In genomic region chr4:25299476-25300203, GRCh38 we compare ENCODE assay signal across 16 cellular contexts. TPM values are rescaled to one million over a fixed set of nuclear protein-coding genes. Genes with fewer than 3 reads are reported as not detected.
A peak's percentile ranks its signal among the peaks of the same experiment; 100 is the strongest.
DNase-seq lines count a peak whose midpoint lies in the region; ATAC-seq and TF ChIP-seq lines count a peak whose summit lies in the region.
"Had no signal": no experiment of that assay in that cellular context is flagged by ENCODE, and none has a peak within 500 bp of the region (broad histone marks: within the 10 kb centered on the region; RNA-seq: fewer than 3 reads in every experiment).

No MANE protein-coding gene starts in this region.

- H3K27me3 ChIP-seq in GM23338 (ENCODE audit: insufficient read depth): no peaks in the 10 kb centered on the region
- no peaks in the 10 kb centered on the region for H3K27me3 ChIP-seq in hepatocyte
- no peaks in the 10 kb centered on the region for H3K27me3 ChIP-seq in prostate gland (replicated peaks; ENCODE audit: insufficient read depth)
- H3K27me3 ChIP-seq in naive thymus-derived CD4-positive, alpha-beta T cell (ENCODE audit: control insufficient read depth in 2 of 2, insufficient read depth in 2 of 2, low read length in 2 of 2): no peaks in the 10 kb centered on the region
- H3K27me3 ChIP-seq: BLaER1 treated with 17β-estradiol and CSF1 and Interleukin-3, amounts not matched to agents 10 nM and 100 nM; right lobe of liver had no signal

- H3K4me1 Mint-ChIP-seq in GM23338: peaks cover 9% of the 10 kb centered on the region; the same call in 2 of the 3 replicates
- H3K4me1 Mint-ChIP-seq in naive thymus-derived CD4-positive, alpha-beta T cell: no peaks in the 10 kb centered on the region
- H3K4me1 Mint-ChIP-seq in naive thymus-derived CD8-positive, alpha-beta T cell: peaks cover 0 to 2% (median 0%) of the 10 kb centered on the region in 4 donors
- H3K4me1 Mint-ChIP-seq: natural killer cell had no signal

- peak; percentile 89 for ATAC-seq in GM23338
- no peak for ATAC-seq in GM19452 (IDR thresholded peaks at IDR 0.05; ENCODE audit: unreplicated experiment)
- ATAC-seq in naive thymus-derived CD4-positive, alpha-beta T cell: no peak
- no peak for ATAC-seq in naive thymus-derived CD8-positive, alpha-beta T cell
- ATAC-seq: natural killer cell had no signal

- H3F3A ChIP-seq in GM23338 (replicated peaks; ENCODE audit: low read depth): no peaks in the 10 kb centered on the region

- WGBS in hepatocyte (ENCODE audit: low lambda C conversion rate, missing lambda C conversion rate): 24% methylated on average over 10 of the region's 10 CpGs
- 23% methylated on average over 10 of the region's 10 CpGs for WGBS in prostate gland

- H3K27me3 Mint-ChIP-seq in GM23338 (ENCODE audit: insufficient read depth, low read depth, poor library complexity): no peaks in the 10 kb centered on the region
- H3K27me3 Mint-ChIP-seq in naive thymus-derived CD4-positive, alpha-beta T cell: peaks cover 7 to 26% (median 9%) of the 10 kb centered on the region in 5 donors
- H3K27me3 Mint-ChIP-seq in naive thymus-derived CD8-positive, alpha-beta T cell: peaks cover 1 to 11% (median 5%) of the 10 kb centered on the region in 5 donors

- H3K79me2 ChIP-seq in GM23338 (replicated peaks; ENCODE audit: insufficient read depth) (no peaks in the 10 kb centered on the region), hepatocyte (no peaks in the 10 kb centered on the region)

- H3K4me3 ChIP-seq in GM23338 (no peak overlapping the region), hepatocyte (no peak overlapping the region), prostate gland (peak overlapping the region; percentile 11 to 29)
- H3K4me3 ChIP-seq in naive thymus-derived CD4-positive, alpha-beta T cell (ENCODE audit: low read length): no peak overlapping the region
- H3K4me3 ChIP-seq: BLaER1 treated with 17β-estradiol and CSF1 and Interleukin-3, amounts not matched to agents 10 nM and 100 nM; right lobe of liver had no signal

- POLR2A ChIA-PET in naive thymus-derived CD4-positive, alpha-beta T cell (lab: Charles Lee): interaction anchor here (0.5 kb wide), 1 partner anchor 68 kb away, joined by 3 read pairs; no protein-coding TSS in a partner anchor
- POLR2A ChIA-PET in naive thymus-derived CD8-positive, alpha-beta T cell (lab: Charles Lee): interaction anchor here (0.7 kb wide), 1 partner anchor 13 kb away, joined by 3 read pairs; the partner anchor contains the start of gene ZCCHC4

- H3K36me3 ChIP-seq in GM23338 (ENCODE audit: insufficient read depth): no peaks in the 10 kb centered on the region
- H3K36me3 ChIP-seq in hepatocyte (replicated peaks; ENCODE audit: insufficient read depth, low read depth): no peaks in the 10 kb centered on the region
- H3K36me3 ChIP-seq in prostate gland: no peaks in the 10 kb centered on the region
- H3K36me3 ChIP-seq in naive thymus-derived CD4-positive, alpha-beta T cell (ENCODE audit: control insufficient read depth in 2 of 3, insufficient read depth in 3 of 3, low read length in 3 of 3): no peaks in the 10 kb centered on the region
- H3K36me3 ChIP-seq: BLaER1 treated with 17β-estradiol and CSF1 and Interleukin-3, amounts not matched to agents 10 nM and 100 nM; right lobe of liver had no signal

- H3K4me2 ChIP-seq in GM23338 (no peak overlapping the region), hepatocyte (peak overlapping the region; percentile 50)
- H3K4me2 ChIP-seq: BLaER1 treated with 17β-estradiol and CSF1 and Interleukin-3, amounts not matched to agents 10 nM and 100 nM; SK-N-SH had no signal

- H3K27ac ChIP-seq in GM23338 (ENCODE audit: low read depth) (no peak overlapping the region), hepatocyte (peak overlapping the region; percentile 60), prostate gland (peak overlapping the region; percentile 74 to 78)
- H3K27ac ChIP-seq in naive thymus-derived CD4-positive, alpha-beta T cell (ENCODE audit: low read depth, low read length): no peak overlapping the region
- H3K27ac ChIP-seq: BLaER1 treated with 17β-estradiol and CSF1 and Interleukin-3, amounts not matched to agents 10 nM and 100 nM; right lobe of liver had no signal

- TF ChIP-seq POLR2A in prostate gland (IDR thresholded peaks at IDR 0.05): no peak

- no peak overlapping the region for H3K27ac Mint-ChIP-seq in GM23338
- H3K27ac Mint-ChIP-seq in naive thymus-derived CD4-positive, alpha-beta T cell: no peak overlapping the region
- no peak overlapping the region for H3K27ac Mint-ChIP-seq in naive thymus-derived CD8-positive, alpha-beta T cell
- H3K27ac Mint-ChIP-seq: natural killer cell; stimulated activated naive CD8-positive, alpha-beta T cell treated with anti-CD3 and anti-CD28 coated beads, Interleukin-15, Interleukin-2, amounts not matched to agents 100 ng/mL and 50 ng/mL, for 24 hours had no signal

- H4K20me1 ChIP-seq in GM23338 (replicated peaks; ENCODE audit: insufficient read depth) (no peaks in the 10 kb centered on the region), hepatocyte (ENCODE audit: insufficient read depth, poor library complexity, severe bottlenecking) (no peaks in the 10 kb centered on the region)
- H4K20me1 ChIP-seq: BLaER1 treated with 17β-estradiol and CSF1 and Interleukin-3, amounts not matched to agents 10 nM and 100 nM had no signal

- no peaks in the 10 kb centered on the region for H3K9me3 ChIP-seq in hepatocyte (ENCODE audit: low read depth)
- H3K9me3 ChIP-seq in prostate gland: no peaks in the 10 kb centered on the region
- no peaks in the 10 kb centered on the region for H3K9me3 ChIP-seq in naive thymus-derived CD4-positive, alpha-beta T cell (ENCODE audit: control insufficient read depth in 2 of 3, low read length in 3 of 3)
- H3K9me3 ChIP-seq: BLaER1 treated with 17β-estradiol and CSF1 and Interleukin-3, amounts not matched to agents 10 nM and 100 nM; right lobe of liver; SK-N-SH had no signal

- CTCF ChIA-PET in naive thymus-derived CD4-positive, alpha-beta T cell (lab: Charles Lee): no interaction called here

- intact Hi-C loops in prostate gland (cut with DNase I): no loop called here
- intact Hi-C loops in naive thymus-derived CD4-positive, alpha-beta T cell (cut with micrococcal nuclease): no loop called here

- no peak for TF ChIP-seq CTCF in GM23338 (conservative IDR thresholded peaks at IDR 0.05; ENCODE audit: low read depth in 2 of 2)
- no peak for TF ChIP-seq CTCF in hepatocyte (IDR thresholded peaks at IDR 0.05; ENCODE audit: poor library complexity)
- peak in 3 of 4 experiments; percentile 10 to 44 (median 24) for TF ChIP-seq CTCF in prostate gland (IDR thresholded peaks at IDR 0.05)

- H3K4me1 ChIP-seq in GM23338 (ENCODE audit: insufficient read depth): no peaks in the 10 kb centered on the region; the same call in 1 of the 2 replicates
- no peaks in the 10 kb centered on the region for H3K4me1 ChIP-seq in hepatocyte (ENCODE audit: insufficient read depth)
- H3K4me1 ChIP-seq in prostate gland (replicated peaks): no peaks in the 10 kb centered on the region
- H3K4me1 ChIP-seq in naive thymus-derived CD4-positive, alpha-beta T cell (ENCODE audit: control insufficient read depth in 2 of 2, insufficient read depth in 2 of 2, low read length in 2 of 2): no peaks in the 10 kb centered on the region

- H3K36me3 Mint-ChIP-seq in GM23338 (ENCODE audit: low read depth): no peaks in the 10 kb centered on the region
- no peaks in the 10 kb centered on the region for H3K36me3 Mint-ChIP-seq in naive thymus-derived CD4-positive, alpha-beta T cell
- H3K36me3 Mint-ChIP-seq in naive thymus-derived CD8-positive, alpha-beta T cell: no peaks in the 10 kb centered on the region
- H3K36me3 Mint-ChIP-seq: natural killer cell had no signal

- no peaks in the 10 kb centered on the region for H3K9me3 Mint-ChIP-seq in GM23338
- H3K9me3 Mint-ChIP-seq in naive thymus-derived CD4-positive, alpha-beta T cell: peaks cover 0 to 1% (median 0%) of the 10 kb centered on the region in 11 donors
- H3K9me3 Mint-ChIP-seq in naive thymus-derived CD8-positive, alpha-beta T cell: no peaks in the 10 kb centered on the region
- H3K9me3 Mint-ChIP-seq: natural killer cell; stimulated activated naive CD8-positive, alpha-beta T cell treated with anti-CD3 and anti-CD28 coated beads, Interleukin-15, Interleukin-2, amounts not matched to agents 100 ng/mL and 50 ng/mL, for 24 hours had no signal

- H2AFZ ChIP-seq in GM23338: peak overlapping the region; percentile 3; the same call in 1 of the 2 replicates
- no peak overlapping the region for H2AFZ ChIP-seq in hepatocyte

- H3K4me3 Mint-ChIP-seq in GM23338: no peak overlapping the region
- H3K4me3 Mint-ChIP-seq in naive thymus-derived CD4-positive, alpha-beta T cell: no peak overlapping the region
- no peak overlapping the region for H3K4me3 Mint-ChIP-seq in naive thymus-derived CD8-positive, alpha-beta T cell
- H3K4me3 Mint-ChIP-seq: natural killer cell; stimulated activated naive CD8-positive, alpha-beta T cell treated with anti-CD3 and anti-CD28 coated beads, Interleukin-15, Interleukin-2, amounts not matched to agents 100 ng/mL and 50 ng/mL, for 24 hours had no signal

- no peaks in the 10 kb centered on the region; the same call in 1 of the 2 replicates for H3K9me2 ChIP-seq in GM23338 (ENCODE audit: insufficient read depth)
- no peaks in the 10 kb centered on the region for H3K9me2 ChIP-seq in hepatocyte (replicated peaks; ENCODE audit: insufficient read depth)
- H3K9me2 ChIP-seq: SK-N-SH had no signal

- peak; percentile 60 for DNase-seq in GM23338 (ENCODE audit: low spot score)
- peak; percentile 9 for DNase-seq in NCI-H526 treated with DMSO at 0.1 percent for 48 hours (lab: John Stamatoyannopoulos, UW)
- peak; percentile 80 for DNase-seq in hepatocyte (ENCODE audit: low spot score)
- peak; percentile 91 for DNase-seq in prostate gland (ENCODE audit: low spot score)
- no peak for DNase-seq in NCI-H1092 (lab: John Stamatoyannopoulos, UW)
- no peak for DNase-seq in naive thymus-derived CD4-positive, alpha-beta T cell
- no peak for DNase-seq in naive thymus-derived CD8-positive, alpha-beta T cell
- DNase-seq: GF-D8; natural killer cell; NCI-H1092 treated with DMSO at 0.1 percent for 48 hours; NK-92 treated with Interleukin-12 subunit alpha and Interleukin-12 subunit beta, amount 100 ng/mL, for 24 hours; right lobe of liver; SK-N-SH had no signal

TF ChIP-seq in GM23338, 12 proteins besides CTCF, POLR2A, EP300 and RAD21 (continues in another document):
- TF ChIP-seq STAT1 (IDR thresholded peaks at IDR 0.05; ENCODE audit: unreplicated experiment) (no peak), CREB1 (CRISPR knock-in tag; IDR thresholded peaks at IDR 0.05; ENCODE audit: low read depth) (no peak), ZNF114 (CRISPR knock-in tag; IDR thresholded peaks at IDR 0.05) (no peak)

RNA-seq across cellular contexts. Expression of gene ZCCHC4, which starts 12.9 kb away (rescaled TPM):
- total RNA-seq in GM23338 (2014; rRNA removed; shearing (Covaris generic)): 17.9 and 22.4 TPM in 2 replicates
- polyA plus RNA-seq in GM23338 (2016; fragmentation: Nextera tagmentation; extraction: Ambion mirVana) (8.7 and 11.3 TPM in 2 replicates), hepatocyte (3.9 and 4.7 TPM in 2 replicates)
- total RNA-seq in hepatocyte (9.1 and 13.0 TPM in 2 replicates), prostate gland (10 to 100 TPM in 1 of 2 donors, 1 to 10 TPM in 1; 9.4 to 17.1 TPM)
- total RNA-seq in naive thymus-derived CD4-positive, alpha-beta T cell: 10 to 100 TPM in 4 of 5 experiments, 1 to 10 TPM in 1; 9.5 to 15.5 (median 13.6) TPM
- polyA plus RNA-seq in naive thymus-derived CD4-positive, alpha-beta T cell: 10 to 100 TPM in 1 of 2 donors, 1 to 10 TPM in 1; 9.9 to 14.6 TPM
- 10 to 100 TPM; 14.0 to 14.6 TPM for total RNA-seq in naive thymus-derived CD8-positive, alpha-beta T cell
- polyA plus RNA-seq in naive thymus-derived CD8-positive, alpha-beta T cell: 10 to 100 TPM in 1 of 3 donors, 1 to 10 TPM in 2; 5.9 to 10.4 (median 6.3) TPM

Comparison
In these comparisons a context has a peak if more than half of its experiments do, and no peak if none do; other contexts are left out.
1. DNase-seq: peak in GM23338 (single experiment), NCI-H526 treated with DMSO at 0.1 percent for 48 hours (single experiment), hepatocyte (single experiment) and prostate gland (single experiment); none in NCI-H1092 (single experiment), naive thymus-derived CD4-positive, alpha-beta T cell (0 of 9) and naive thymus-derived CD8-positive, alpha-beta T cell (0 of 10).
2. H3K27ac ChIP-seq: peak in hepatocyte (single experiment) and prostate gland (2 of 2); none in GM23338 (single experiment) and naive thymus-derived CD4-positive, alpha-beta T cell (single experiment).
3. H3K4me3 ChIP-seq: peak in prostate gland (2 of 2); none in GM23338 (single experiment), hepatocyte (single experiment) and naive thymus-derived CD4-positive, alpha-beta T cell (single experiment).
4. CTCF ChIP-seq: peak in prostate gland (3 of 4); none in GM23338 (0 of 2) and hepatocyte (single experiment).